8 cellular contexts compared by ENCODE assay signal in the genomic region with DNA sequence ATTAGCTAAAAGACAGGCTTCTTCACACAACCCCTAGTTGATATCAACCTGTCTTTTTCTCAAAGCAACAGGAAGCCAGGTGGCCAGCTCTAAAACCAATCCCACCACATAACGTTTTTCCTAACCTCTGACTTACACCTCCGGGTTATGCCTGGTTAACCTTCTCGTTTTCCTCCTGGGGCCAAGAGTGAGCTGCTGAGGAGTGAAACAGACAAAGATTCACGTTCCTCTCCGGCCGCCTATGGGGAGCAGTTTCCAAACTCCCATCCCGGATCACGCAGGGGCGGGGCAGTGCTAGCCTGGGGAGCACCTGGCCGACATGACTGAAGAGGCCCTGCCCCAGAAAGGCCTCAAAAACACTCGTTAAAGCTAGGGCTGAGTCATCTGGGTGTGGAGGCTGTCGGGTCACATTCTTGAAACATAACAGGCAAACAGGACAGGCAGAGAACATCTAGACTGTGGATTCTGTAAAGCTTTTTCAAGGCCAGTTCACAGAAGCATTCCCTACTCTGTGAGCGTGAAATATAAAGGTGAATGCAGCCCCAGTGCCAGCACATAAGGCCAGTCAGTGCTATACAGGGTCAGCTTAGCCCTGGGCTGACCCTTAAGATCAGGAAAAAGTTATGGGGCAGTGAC. TPM values are rescaled to one million over a fixed set of nuclear protein-coding genes. Genes with fewer than 3 reads are reported as not detected.
DNase-seq lines count a peak whose midpoint lies in the region; ATAC-seq and TF ChIP-seq lines count a peak whose summit lies in the region.

No MANE protein-coding gene starts in this region.

- peaks cover 47% of the 10 kb centered on the region for H3K4me1 Mint-ChIP-seq in activated naive CD8-positive, alpha-beta T cell treated with anti-CD3 and anti-CD28 coated beads, Interleukin-2, amount 50 U/mL, for 24 hours

- H3K4me1 ChIP-seq in RWPE2 (ENCODE audit: insufficient read depth, poor library complexity, severe bottlenecking) (peaks cover 39% of the 10 kb centered on the region), right atrium auricular region (peaks cover 0 to 74% of the 10 kb centered on the region in 2 donors)

- ATAC-seq in GM18520 (IDR thresholded peaks at IDR 0.05; ENCODE audit: unreplicated experiment): peak; percentile 21
- peak; percentile 29 for ATAC-seq in HG03175 (IDR thresholded peaks at IDR 0.05; ENCODE audit: unreplicated experiment)
- ATAC-seq in RWPE2 (ENCODE audit: low read depth): peak; percentile 87
- ATAC-seq in activated naive CD8-positive, alpha-beta T cell treated with anti-CD3 and anti-CD28 coated beads, Interleukin-2, amount 50 U/mL, for 24 hours: peak; percentile 60

- H3K27ac ChIP-seq in 22Rv1: peak overlapping the region; percentile 69
- H3K27ac ChIP-seq in RWPE2 (ENCODE audit: poor library complexity, severe bottlenecking): peak overlapping the region; percentile 98
- peak overlapping the region; percentile 89 to 93 for H3K27ac ChIP-seq in right atrium auricular region
- peak overlapping the region; percentile 78 to 99 (median 94) for H3K27ac ChIP-seq in skin epidermis

- H3K27me3 ChIP-seq in RWPE2 (ENCODE audit: insufficient read depth, poor library complexity, severe bottlenecking) (no peaks in the 10 kb centered on the region), right atrium auricular region (no peaks in the 10 kb centered on the region)

- H3K4me3 Mint-ChIP-seq in activated naive CD8-positive, alpha-beta T cell treated with anti-CD3 and anti-CD28 coated beads, Interleukin-2, amount 50 U/mL, for 24 hours: peak overlapping the region; percentile 69

- no peaks in the 10 kb centered on the region for H3K27me3 Mint-ChIP-seq in activated naive CD8-positive, alpha-beta T cell treated with anti-CD3 and anti-CD28 coated beads, Interleukin-2, amount 50 U/mL, for 24 hours

- H3K36me3 Mint-ChIP-seq in activated naive CD8-positive, alpha-beta T cell treated with anti-CD3 and anti-CD28 coated beads, Interleukin-2, amount 50 U/mL, for 24 hours (ENCODE audit: low read depth): peaks cover 4% of the 10 kb centered on the region

- no peaks in the 10 kb centered on the region for H3K36me3 ChIP-seq in RWPE2 (ENCODE audit: low read depth)
- no peaks in the 10 kb centered on the region for H3K36me3 ChIP-seq in right atrium auricular region

- DNase-seq in RWPE2 (ENCODE audit: low spot score) (peak; percentile 99), right atrium auricular region (ENCODE audit: low spot score) (peak; percentile 88), putamen (ENCODE audit: low spot score) (no peak)
- peak; percentile 47 for DNase-seq in activated naive CD8-positive, alpha-beta T cell treated with anti-CD3 and anti-CD28 coated beads, Interleukin-2, amount 50 U/mL, for 24 hours

- H3K9me3 ChIP-seq in RWPE2 (ENCODE audit: severe bottlenecking) (peaks cover 5% of the 10 kb centered on the region), right atrium auricular region (no peaks in the 10 kb centered on the region)

- TF ChIP-seq CTCF in 22Rv1 (IDR thresholded peaks at IDR 0.05) (no peak), RWPE2 (IDR thresholded peaks at IDR 0.05; ENCODE audit: poor library complexity, severe bottlenecking) (no peak), right atrium auricular region (IDR thresholded peaks at IDR 0.05) (no peak)

- H3K4me3 ChIP-seq in RWPE2 (ENCODE audit: severe bottlenecking) (peak overlapping the region; percentile 8), right atrium auricular region (no peak overlapping the region), skin epidermis (peak overlapping the region in 1 of 7 experiments; percentile 18)

- H3K9me3 Mint-ChIP-seq in activated naive CD8-positive, alpha-beta T cell treated with anti-CD3 and anti-CD28 coated beads, Interleukin-2, amount 50 U/mL, for 24 hours: peaks cover 7% of the 10 kb centered on the region

- peak overlapping the region; percentile 92 for H3K27ac Mint-ChIP-seq in activated naive CD8-positive, alpha-beta T cell treated with anti-CD3 and anti-CD28 coated beads, Interleukin-2, amount 50 U/mL, for 24 hours

RNA-seq across cellular contexts. Expression of gene LGALS3, which starts 25.9 kb away (rescaled TPM):
- total RNA-seq in right atrium auricular region: 100 to 1,000 TPM; 178 to 184 TPM

RNA-seq across cellular contexts. Expression of gene MAPK1IP1L, which starts 51.7 kb away (rescaled TPM):
- 100 to 1,000 TPM in 1 of 2 donors, 10 to 100 TPM in 1; 81.2 to 111 TPM for total RNA-seq in right atrium auricular region

Comparison
In these comparisons a context has a peak if more than half of its experiments do, and no peak if none do; other contexts are left out.
1. ATAC-seq: peak in every context shown above with its lines; median percentile 87 in RWPE2; 60 in activated naive CD8-positive, alpha-beta T cell treated with anti-CD3 and anti-CD28 coated beads, Interleukin-2, amount 50 U/mL, for 24 hours; 29 in HG03175; 21 in GM18520.